Comparison of ENCODE assay signal across 23 cellular contexts in genomic region chr12:108194585-108194984, GRCh38.
"Had no signal": no experiment of that assay in that cellular context is flagged by ENCODE, and none has a peak within 500 bp of the region (broad histone marks: within the 10 kb centered on the region; RNA-seq: fewer than 3 reads in every experiment).

No MANE protein-coding gene starts in this region.

- H3K36me3 Mint-ChIP-seq: stimulated activated naive B cell treated with anti-CD40 and anti-IgM and Interleukin-4, amounts not matched to agents 10 μg/mL and 1 μg/mL and 100 μg/mL, for 72 hours; type B pancreatic cell had no signal

- DNase-seq: activated CD4-positive, alpha-beta T cell treated with anti-CD3 and anti-CD28 coated beads for 1 hour; activated gamma-delta T cell; activated naive CD4-positive, alpha-beta T cell treated with anti-CD3 and anti-CD28 coated beads, Interleukin-2, amount 50 U/mL, for 16 hours; cerebellar nuclear complex; islet precursor cell; left cardiac atrium; mesenchymal stem cell; naive B cell; retina; stimulated activated naive B cell treated with anti-CD40 and anti-IgM and Interleukin-4, amounts not matched to agents 10 μg/mL and 1 μg/mL and 100 μg/mL, for 72 hours had no signal

- H3K9me3 ChIP-seq: gastroesophageal sphincter, thoracic aorta had no signal

- H3K4me3 Mint-ChIP-seq: activated CD8-positive, alpha-beta T cell treated with anti-CD3 and anti-CD28 coated beads, Interleukin-2, amount 10 ng/mL, durations not matched to agents 7 days and 5 days; activated naive CD8-positive, alpha-beta T cell treated with anti-CD3 and anti-CD28 coated beads, Interleukin-2, amount 50 U/mL, for 24 hours; activated T-helper 1 cell treated with anti-CD3 and anti-CD28 coated beads, Interleukin-12 subunit alpha, Interleukin-12 subunit beta, Interleukin-2, Interleukin-4 antibody, amounts not matched to agents 30 ng/mL and 10 ng/mL and 1 ng/mL, durations not matched to agents 14 hours and 24 hours and 36 hours; endodermal cell; naive B cell; neural crest cell; stimulated activated naive B cell treated with anti-CD40 and anti-IgM and Interleukin-4, amounts not matched to agents 10 μg/mL and 1 μg/mL and 100 μg/mL, for 72 hours; T-helper 2 cell treated with Interferon-gamma antibody and Interleukin-4, amounts not matched to agents 5 μg/mL and 100 μg/mL, for 36 hours; type B pancreatic cell had no signal

- H3K27ac Mint-ChIP-seq: activated CD8-positive, alpha-beta T cell treated with anti-CD3 and anti-CD28 coated beads, Interleukin-2, amount 10 ng/mL, durations not matched to agents 7 days and 5 days; activated naive CD8-positive, alpha-beta T cell treated with anti-CD3 and anti-CD28 coated beads, Interleukin-2, amount 50 U/mL, for 24 hours; activated T-helper 1 cell treated with anti-CD3 and anti-CD28 coated beads, Interleukin-12 subunit alpha, Interleukin-12 subunit beta, Interleukin-2, Interleukin-4 antibody, amounts not matched to agents 30 ng/mL and 10 ng/mL and 1 ng/mL, durations not matched to agents 14 hours and 24 hours and 36 hours; endodermal cell; progenitor cell of endocrine pancreas; stimulated activated naive B cell treated with anti-CD40 and anti-IgM and Interleukin-4, amounts not matched to agents 10 μg/mL and 1 μg/mL and 100 μg/mL, for 72 hours; T-helper 2 cell treated with Interferon-gamma antibody and Interleukin-4, amounts not matched to agents 5 μg/mL and 100 μg/mL, for 36 hours; type B pancreatic cell had no signal

- H3K27me3 ChIP-seq: gastroesophageal sphincter had no signal

- H3K4me3 ChIP-seq: coronary artery, gastroesophageal sphincter, thoracic aorta had no signal

- H3K27ac ChIP-seq: coronary artery, epithelial cell of prostate, gastroesophageal sphincter, thoracic aorta, WERI-Rb-1 had no signal

- ATAC-seq: activated CD8-positive, alpha-beta T cell treated with anti-CD3 and anti-CD28 coated beads, Interleukin-2, amount 10 ng/mL, durations not matched to agents 7 days and 5 days; activated naive CD8-positive, alpha-beta T cell treated with anti-CD3 and anti-CD28 coated beads, Interleukin-2, amount 50 U/mL, for 24 hours; gastroesophageal sphincter; left cardiac atrium had no signal

- H3K36me3 ChIP-seq: thoracic aorta, WERI-Rb-1 had no signal

- H3K9me3 Mint-ChIP-seq: activated naive CD8-positive, alpha-beta T cell treated with anti-CD3 and anti-CD28 coated beads, Interleukin-2, amount 50 U/mL, for 24 hours; activated T-helper 1 cell treated with anti-CD3 and anti-CD28 coated beads, Interleukin-12 subunit alpha, Interleukin-12 subunit beta, Interleukin-2, Interleukin-4 antibody, amounts not matched to agents 30 ng/mL and 10 ng/mL and 1 ng/mL, durations not matched to agents 14 hours and 24 hours and 36 hours; endodermal cell; neural crest cell; T-helper 2 cell treated with Interferon-gamma antibody and Interleukin-4, amounts not matched to agents 5 μg/mL and 100 μg/mL, for 36 hours; type B pancreatic cell had no signal

- H3K4me1 Mint-ChIP-seq: activated naive CD8-positive, alpha-beta T cell treated with anti-CD3 and anti-CD28 coated beads, Interleukin-2, amount 50 U/mL, for 24 hours; neural crest cell had no signal
